In genomic region chr21:34180406-34180805, GRCh38 we compare ENCODE assay signal across 1 cellular context.
TF ChIP-seq lines count a peak whose summit lies in the region.

No MANE protein-coding gene starts in this region.

TF ChIP-seq in GM23338, 12 proteins besides CTCF, POLR2A, EP300 and RAD21 (continued from another document):
- no peak for TF ChIP-seq ZNF462 (CRISPR knock-in tag; IDR thresholded peaks at IDR 0.05)
- no peak for TF ChIP-seq JUNB (IDR thresholded peaks at IDR 0.05; ENCODE audit: unreplicated experiment)
- no peak for TF ChIP-seq REST (IDR thresholded peaks at IDR 0.05; ENCODE audit: unreplicated experiment)
- TF ChIP-seq CREB1 (CRISPR knock-in tag; IDR thresholded peaks at IDR 0.05; ENCODE audit: low read depth), result no peak
- no peak for TF ChIP-seq POLR2AphosphoS5 (IDR thresholded peaks at IDR 0.05; ENCODE audit: low read depth)
- TF ChIP-seq EZH2 (IDR thresholded peaks at IDR 0.05; ENCODE audit: low read depth, unreplicated experiment), result no peak
- no peak for TF ChIP-seq STAT1 (IDR thresholded peaks at IDR 0.05; ENCODE audit: unreplicated experiment)
- no peak for TF ChIP-seq ZNF114 (CRISPR knock-in tag; IDR thresholded peaks at IDR 0.05)
